In genomic region chr13:106649495-106649894, GRCh38 we compare ENCODE assay signal across 15 cellular contexts.
DNase-seq lines count a peak whose midpoint lies in the region; ATAC-seq and TF ChIP-seq lines count a peak whose summit lies in the region.
"Had no signal": no experiment of that assay in that cellular context is flagged by ENCODE, and none has a peak within 500 bp of the region (broad histone marks: within the 10 kb centered on the region; RNA-seq: fewer than 3 reads in every experiment).

No MANE protein-coding gene starts in this region.

- H3K27me3 Mint-ChIP-seq in natural killer cell (ENCODE audit: low read depth in 2 of 2): peaks cover 0 to 1% of the 10 kb centered on the region in 2 donors

- no peak for TF ChIP-seq POLR2A in stomach (IDR thresholded peaks at IDR 0.05)

- no peak for TF ChIP-seq EP300 in stomach (IDR thresholded peaks at IDR 0.05)

- H3K36me3 Mint-ChIP-seq in natural killer cell: no peaks in the 10 kb centered on the region
- H3K36me3 Mint-ChIP-seq: CD4-positive, CD25-positive, alpha-beta regulatory T cell had no signal

- H3K9me3 Mint-ChIP-seq in natural killer cell: no peaks in the 10 kb centered on the region

- TF ChIP-seq CTCF in hepatocyte (IDR thresholded peaks at IDR 0.05; ENCODE audit: poor library complexity): no peak
- TF ChIP-seq CTCF in stomach (IDR thresholded peaks at IDR 0.05): no peak
- TF ChIP-seq CTCF in natural killer cell (IDR thresholded peaks at IDR 0.05): no peak

- H3K9me3 ChIP-seq in adipocyte (ENCODE audit: control insufficient read depth, low read length): no peaks in the 10 kb centered on the region
- no peaks in the 10 kb centered on the region for H3K9me3 ChIP-seq in hepatocyte (ENCODE audit: low read depth)
- no peaks in the 10 kb centered on the region for H3K9me3 ChIP-seq in stomach
- H3K9me3 ChIP-seq: psoas muscle had no signal

- H3K9me2 ChIP-seq in hepatocyte (replicated peaks; ENCODE audit: insufficient read depth): no peaks in the 10 kb centered on the region

- WGBS in hepatocyte (ENCODE audit: low lambda C conversion rate, missing lambda C conversion rate): 62% methylated on average over 4 of the region's 4 CpGs
- 24 to 69% (median 39%) methylated on average over 4 of the region's 4 CpGs for WGBS in stomach, 5 donors

- H3K4me3 ChIP-seq in adipocyte (ENCODE audit: low read length) (no peak overlapping the region), hepatocyte (no peak overlapping the region), stomach (no peak overlapping the region)
- H3K4me3 ChIP-seq: psoas muscle had no signal

- no peak overlapping the region for H3K9ac ChIP-seq in adipocyte (ENCODE audit: low read length)

- H3K4me1 Mint-ChIP-seq in natural killer cell: no peaks in the 10 kb centered on the region
- H3K4me1 Mint-ChIP-seq: CD4-positive, CD25-positive, alpha-beta regulatory T cell had no signal

- H3K36me3 ChIP-seq in adipocyte (ENCODE audit: control insufficient read depth, insufficient read depth, low read length, severe bottlenecking) (no peaks in the 10 kb centered on the region), hepatocyte (replicated peaks; ENCODE audit: insufficient read depth, low read depth) (no peaks in the 10 kb centered on the region), stomach (no peaks in the 10 kb centered on the region)

- no peaks in the 10 kb centered on the region for H3K27me3 ChIP-seq in adipocyte (replicated peaks; ENCODE audit: control insufficient read depth, insufficient read depth, low read length)
- H3K27me3 ChIP-seq in hepatocyte: no peaks in the 10 kb centered on the region
- H3K27me3 ChIP-seq in stomach: no peaks in the 10 kb centered on the region

- intact Hi-C loops in stomach (cut with DNase I; ENCODE audit: low total_unique reads): no loop called here
- intact Hi-C loops in natural killer cell (cut with micrococcal nuclease): no loop called here

- no peaks in the 10 kb centered on the region for H4K20me1 ChIP-seq in hepatocyte (ENCODE audit: insufficient read depth, poor library complexity, severe bottlenecking)

- H3K4me3 Mint-ChIP-seq in natural killer cell: no peak overlapping the region
- H3K4me3 Mint-ChIP-seq: CD4-positive, CD25-positive, alpha-beta regulatory T cell had no signal

- H3K27ac Mint-ChIP-seq in natural killer cell: no peak overlapping the region
- H3K27ac Mint-ChIP-seq: CD4-positive, CD25-positive, alpha-beta regulatory T cell had no signal

- ATAC-seq in natural killer cell (no peak), GM19467 (IDR thresholded peaks at IDR 0.05; ENCODE audit: unreplicated experiment) (no peak)
- ATAC-seq: psoas muscle had no signal

- H3K4me1 ChIP-seq in adipocyte (ENCODE audit: control insufficient read depth, insufficient read depth, low read length): no peaks in the 10 kb centered on the region
- H3K4me1 ChIP-seq in hepatocyte (ENCODE audit: insufficient read depth): no peaks in the 10 kb centered on the region
- no peaks in the 10 kb centered on the region for H3K4me1 ChIP-seq in stomach
- H3K4me1 ChIP-seq: psoas muscle had no signal

- H3K27ac ChIP-seq in hepatocyte (no peak overlapping the region), stomach (peak overlapping the region; percentile 44 to 78 (median 54))
- H3K27ac ChIP-seq: psoas muscle had no signal

- DNase-seq in HPDE6-E6E7 (ENCODE audit: extremely low spot score) (peak; percentile 23), adipocyte (ENCODE audit: low read depth) (peak; percentile 4), hepatocyte (ENCODE audit: low spot score) (peak; percentile 69), stomach (peak; percentile 72), NCI-H2029 (lab: John Stamatoyannopoulos, UW) (no peak), natural killer cell (no peak)
- no peak for DNase-seq in stimulated activated naive CD4-positive, alpha-beta T cell (lab: John Stamatoyannopoulos, UW)
- DNase-seq: activated CD8-positive, alpha-beta memory T cell treated with anti-CD3 and anti-CD28 coated beads, Interleukin-2, amount 50 U/mL, for 4 hours; activated naive CD4-positive, alpha-beta T cell treated with anti-CD3 and anti-CD28 coated beads, Interleukin-2, amount 50 U/mL, for 16 hours; CD4-positive, CD25-positive, alpha-beta regulatory T cell; erythroblast; midbrain; NCI-H1105; psoas muscle had no signal

- peak overlapping the region; percentile 13 for H3K4me2 ChIP-seq in hepatocyte

- no peaks in the 10 kb centered on the region for H3K79me2 ChIP-seq in hepatocyte

- no peak overlapping the region for H2AFZ ChIP-seq in hepatocyte

Comparison
In these comparisons a context has a peak if more than half of its experiments do, and no peak if none do; other contexts are left out.
1. DNase-seq: peak in HPDE6-E6E7 (single experiment), adipocyte (single experiment), hepatocyte (single experiment) and stomach (single experiment); none in NCI-H2029 (single experiment), stimulated activated naive CD4-positive, alpha-beta T cell (0 of 6) and natural killer cell (single experiment).